8 cellular contexts compared by ENCODE assay signal in genomic region chr3:14921034-14921616, GRCh38. TPM values are rescaled to one million over a fixed set of nuclear protein-coding genes. Genes with fewer than 3 reads are reported as not detected.
DNase-seq lines count a peak whose midpoint lies in the region; ATAC-seq, FAIRE-seq and TF ChIP-seq lines count a peak whose summit lies in the region.

No MANE protein-coding gene starts in this region.

- DNase-seq in Ammon's horn (ENCODE audit: low spot score), result peak; percentile 93
- DNase-seq in GM19239 (ENCODE audit: insufficient read length, low spot score), result peak; percentile 80
- DNase-seq in HS-5 (ENCODE audit: low read depth), result peak; percentile 63
- DNase-seq in NT2/D1 (ENCODE audit: low read depth, low spot score), result peak; percentile 80
- DNase-seq in activated CD8-positive, alpha-beta memory T cell treated with anti-CD3 and anti-CD28 coated beads, Interleukin-2, amount 10 ng/mL, durations not matched to agents 7 days and 5 days, result peak; percentile 85
- DNase-seq in endothelial cell of umbilical vein (ENCODE audit: low read depth, low spot score), result peak; percentile 96
- peak; percentile 86 for DNase-seq in midbrain (lab: John Stamatoyannopoulos, UW)
- DNase-seq in stimulated activated CD8-positive, alpha-beta memory T cell treated with anti-CD3 and anti-CD28 coated beads, Interleukin-2, amount 100 ng/mL, for 48 hours (ENCODE audit: low read depth in 2 of 2), result peak; percentile 66 to 77

- TF ChIP-seq POLR2A in endothelial cell of umbilical vein (IDR thresholded peaks at IDR 0.05; ENCODE audit: low read depth, low read length), result no peak

- H3K9me1 ChIP-seq in endothelial cell of umbilical vein (replicated peaks; ENCODE audit: control insufficient read depth, extremely low read depth, insufficient read depth, low read length), result no peaks in the 10 kb centered on the region

- dilution Hi-C loops in endothelial cell of umbilical vein (cut with MboI; ENCODE audit: extremely low pct_ligation_motif_present, low sequenced_read_pairs), result no loop called here

- peaks cover 7% of the 10 kb centered on the region for H3K27me3 Mint-ChIP-seq in activated CD8-positive, alpha-beta memory T cell treated with anti-CD3 and anti-CD28 coated beads, Interleukin-2, amount 10 ng/mL, durations not matched to agents 7 days and 5 days

- no peak overlapping the region for H3K27ac Mint-ChIP-seq in activated CD8-positive, alpha-beta memory T cell treated with anti-CD3 and anti-CD28 coated beads, Interleukin-2, amount 10 ng/mL, durations not matched to agents 7 days and 5 days

- H3K36me3 Mint-ChIP-seq in activated CD8-positive, alpha-beta memory T cell treated with anti-CD3 and anti-CD28 coated beads, Interleukin-2, amount 10 ng/mL, durations not matched to agents 7 days and 5 days, result no peaks in the 10 kb centered on the region

- no peaks in the 10 kb centered on the region for H3K9me3 Mint-ChIP-seq in activated CD8-positive, alpha-beta memory T cell treated with anti-CD3 and anti-CD28 coated beads, Interleukin-2, amount 10 ng/mL, durations not matched to agents 7 days and 5 days (ENCODE audit: low read depth)

- H3K27ac ChIP-seq in endothelial cell of umbilical vein (ENCODE audit: insufficient read depth, low read depth, low read length), result no peak overlapping the region

- no peaks in the 10 kb centered on the region for H3K9me3 ChIP-seq in NT2/D1 (ENCODE audit: insufficient read depth, low read length)
- H3K9me3 ChIP-seq in endothelial cell of umbilical vein (replicated peaks; ENCODE audit: control insufficient read depth, insufficient read depth, low read length), result no peaks in the 10 kb centered on the region

- intact Hi-C loops in endothelial cell of umbilical vein (cut with micrococcal nuclease), result loop anchor here (1.0 kb wide), 4 partner anchors 110 to 288 kb away; no protein-coding TSS in a partner anchor

- no peak overlapping the region for H3K4me3 ChIP-seq in NT2/D1 (ENCODE audit: insufficient read length, low read depth)
- H3K4me3 ChIP-seq in endothelial cell of umbilical vein (replicated peaks in 1 of 3; ENCODE audit: insufficient read depth in 1 of 3, low read depth in 1 of 3, low read length in 3 of 3), result no peak overlapping the region

- no peak overlapping the region for H3K4me3 Mint-ChIP-seq in activated CD8-positive, alpha-beta memory T cell treated with anti-CD3 and anti-CD28 coated beads, Interleukin-2, amount 10 ng/mL, durations not matched to agents 7 days and 5 days

- H3K9ac ChIP-seq in NT2/D1 (ENCODE audit: insufficient read length, low read depth) (peak overlapping the region; percentile 68), endothelial cell of umbilical vein (replicated peaks; ENCODE audit: extremely low read depth, insufficient read depth, low read length) (no peak overlapping the region)

- ATAC-seq in activated CD8-positive, alpha-beta memory T cell treated with anti-CD3 and anti-CD28 coated beads, Interleukin-2, amount 10 ng/mL, durations not matched to agents 7 days and 5 days, result peak; percentile 92

- no peak overlapping the region for H2AFZ ChIP-seq in endothelial cell of umbilical vein (ENCODE audit: low read depth, low read length)

- TF ChIP-seq CTCF in endothelial cell of umbilical vein (IDR thresholded peaks at IDR 0.05; ENCODE audit: extremely low read depth in 1 of 2, insufficient read depth in 1 of 2, low read depth in 1 of 2, low read length in 2 of 2), result peak; percentile 93

- CTCF ChIA-PET in activated CD8-positive, alpha-beta memory T cell treated with anti-CD3 and anti-CD28 coated beads, Interleukin-2, amount 10 ng/mL, durations not matched to agents 7 days and 5 days (lab: Charles Lee), result interaction anchor here (0.6 to 3.8 kb wide), 44 partner anchors 9 to 1025 kb away, joined by 3 to 37 read pairs (median 4); partner anchors contain the start of genes C3orf20, CCDC174 and MRPS25
- CTCF ChIA-PET in endothelial cell of umbilical vein (lab: Charles Lee), result interaction anchor here (0.6 to 7.3 kb wide), 29 partner anchors 9 to 289 kb away, joined by 3 to 77 read pairs (median 4); partner anchors contain the start of genes C3orf20 and CCDC174

- H3K4me1 Mint-ChIP-seq in activated CD8-positive, alpha-beta memory T cell treated with anti-CD3 and anti-CD28 coated beads, Interleukin-2, amount 10 ng/mL, durations not matched to agents 7 days and 5 days, result no peaks in the 10 kb centered on the region

- no TSS peak for BruUV-seq in endothelial cell of umbilical vein (replicated peaks; lab: Mats Ljungman, UMichigan)

- H3K79me2 ChIP-seq in endothelial cell of umbilical vein (ENCODE audit: control insufficient read depth, insufficient read depth, low read length), result no peaks in the 10 kb centered on the region

- POLR2A ChIA-PET in endothelial cell of umbilical vein (lab: Charles Lee), result interaction anchor here (0.6 kb wide), 1 partner anchor 36 kb away, joined by 3 read pairs; no protein-coding TSS in a partner anchor

- FAIRE-seq in GM19239 (lab: Jason Lieb, UNC), result peak; percentile 85
- peak; percentile 98 for FAIRE-seq in endothelial cell of umbilical vein (lab: Jason Lieb, UNC)

- H3K27me3 ChIP-seq in NT2/D1 (ENCODE audit: insufficient read depth, insufficient read length) (no peaks in the 10 kb centered on the region), endothelial cell of umbilical vein (ENCODE audit: control insufficient read depth in 2 of 2, insufficient read depth in 2 of 2, low read length in 2 of 2) (no peaks in the 10 kb centered on the region)

- H3K4me1 ChIP-seq in NT2/D1 (ENCODE audit: insufficient read depth, insufficient read length), result peaks cover 22% of the 10 kb centered on the region
- peaks cover 4% of the 10 kb centered on the region for H3K4me1 ChIP-seq in endothelial cell of umbilical vein (ENCODE audit: control insufficient read depth, extremely low read depth, insufficient read depth, low read length)

- no peaks in the 10 kb centered on the region for H4K20me1 ChIP-seq in endothelial cell of umbilical vein (replicated peaks; ENCODE audit: control insufficient read depth, extremely low read depth, insufficient read depth, low read length)

- H3K36me3 ChIP-seq in NT2/D1 (ENCODE audit: insufficient read depth, insufficient read length, low read length) (peaks cover 15% of the 10 kb centered on the region), endothelial cell of umbilical vein (ENCODE audit: control insufficient read depth in 2 of 2, extremely low read depth in 1 of 2, insufficient read depth in 2 of 2, low read length in 2 of 2) (peaks cover 7 to 56% of the 10 kb centered on the region in 2 experiments)

- no peak overlapping the region for H3K4me2 ChIP-seq in endothelial cell of umbilical vein (ENCODE audit: insufficient read depth, low read length)

TF ChIP-seq in endothelial cell of umbilical vein, 7 proteins besides CTCF, POLR2A, EP300 and RAD21:
- TF ChIP-seq EZH2 (IDR thresholded peaks at IDR 0.05; ENCODE audit: borderline replicate concordance, low read depth, low read length, severe bottlenecking), result no peak
- TF ChIP-seq POLR2AphosphoS5 (IDR thresholded peaks at IDR 0.05; ENCODE audit: insufficient read depth, low read depth, low read length), result peak; percentile 57
- TF ChIP-seq MYC (IDR thresholded peaks at IDR 0.05; ENCODE audit: low read depth, low read length), result no peak
- TF ChIP-seq GATA2 (IDR thresholded peaks at IDR 0.05; ENCODE audit: insufficient read depth, insufficient read length, low read depth, low read length), result no peak
- TF ChIP-seq FOS (IDR thresholded peaks at IDR 0.05; ENCODE audit: borderline replicate concordance, insufficient read depth, low read length), result no peak

RNA-seq across cellular contexts. Expression of gene NR2C2, which starts 26.3 kb away (rescaled TPM):
- 10 to 100 TPM; 56.5 to 69.7 TPM for total RNA-seq in activated CD8-positive, alpha-beta memory T cell treated with anti-CD3 and anti-CD28 coated beads, Interleukin-2, amount 10 ng/mL, durations not matched to agents 7 days and 5 days
- 58.4 and 59.8 TPM in 2 replicates for total RNA-seq in endothelial cell of umbilical vein
- polyA plus RNA-seq in endothelial cell of umbilical vein, result 19.3 and 20.3 TPM in 2 replicates
- 9.8 and 10.5 TPM in 2 replicates for polyA plus RNA-seq in endothelial cell of umbilical vein (2011; cell fraction: cytosol; rRNA removed)
- polyA plus RNA-seq in endothelial cell of umbilical vein (2011; cell fraction: nucleus; rRNA removed), result 121 and 132 TPM in 2 replicates
- 17.1 and 24.9 TPM in 2 replicates for polyA plus RNA-seq in endothelial cell of umbilical vein (2012)
- 71.1 and 86.1 TPM in 2 replicates for polyA minus RNA-seq in endothelial cell of umbilical vein
- 24.9 TPM for polyA minus RNA-seq in endothelial cell of umbilical vein (2011; cell fraction: cytosol; rRNA and poly(A)+ RNA removed)
- 99.9 and 119 TPM in 2 replicates for polyA minus RNA-seq in endothelial cell of umbilical vein (2011; cell fraction: nucleus; rRNA and poly(A)+ RNA removed)
